ENCODE assay signal across 22 cellular contexts in genomic region chr1:243582321-243582720, GRCh38.
DNase-seq lines count a peak whose midpoint lies in the region; ATAC-seq and TF ChIP-seq lines count a peak whose summit lies in the region.
"Had no signal": no experiment of that assay in that cellular context is flagged by ENCODE, and none has a peak within 500 bp of the region (broad histone marks: within the 10 kb centered on the region; RNA-seq: fewer than 3 reads in every experiment).

No MANE protein-coding gene starts in this region.

- H3K27ac ChIP-seq in fibroblast of lung (ENCODE audit: insufficient read depth, low read length): no peak overlapping the region
- H3K27ac ChIP-seq: left lung, SJSA1, suprapubic skin, WERI-Rb-1 had no signal

- peak overlapping the region; percentile 41 for H3K27ac Mint-ChIP-seq in activated CD8-positive, alpha-beta memory T cell treated with anti-CD3 and anti-CD28 coated beads, Interleukin-2, amount 10 ng/mL, durations not matched to agents 7 days and 5 days
- no peak overlapping the region for H3K27ac Mint-ChIP-seq in osteocyte (ENCODE audit: unreplicated experiment)
- H3K27ac Mint-ChIP-seq: CD4-positive, alpha-beta T cell had no signal

- no peaks in the 10 kb centered on the region for H3K4me1 ChIP-seq in fibroblast of lung (ENCODE audit: control insufficient read depth, extremely low read depth, insufficient read depth, low read length)
- H3K4me1 ChIP-seq: left lung, SJSA1, suprapubic skin had no signal

- H3K4me1 Mint-ChIP-seq in activated CD8-positive, alpha-beta memory T cell treated with anti-CD3 and anti-CD28 coated beads, Interleukin-2, amount 10 ng/mL, durations not matched to agents 7 days and 5 days: peaks cover 29% of the 10 kb centered on the region
- H3K4me1 Mint-ChIP-seq in osteocyte (ENCODE audit: unreplicated experiment): no peaks in the 10 kb centered on the region

- no peak overlapping the region for H2AFZ ChIP-seq in fibroblast of lung (ENCODE audit: low read length)

- no peak for ATAC-seq in activated CD8-positive, alpha-beta memory T cell treated with anti-CD3 and anti-CD28 coated beads, Interleukin-2, amount 10 ng/mL, durations not matched to agents 7 days and 5 days
- ATAC-seq: left lung had no signal

- peaks cover 21% of the 10 kb centered on the region for H3K9me3 Mint-ChIP-seq in activated CD8-positive, alpha-beta memory T cell treated with anti-CD3 and anti-CD28 coated beads, Interleukin-2, amount 10 ng/mL, durations not matched to agents 7 days and 5 days (ENCODE audit: low read depth)
- H3K9me3 Mint-ChIP-seq in osteocyte (ENCODE audit: unreplicated experiment): peaks cover 58% of the 10 kb centered on the region

- H3K36me3 Mint-ChIP-seq in activated CD8-positive, alpha-beta memory T cell treated with anti-CD3 and anti-CD28 coated beads, Interleukin-2, amount 10 ng/mL, durations not matched to agents 7 days and 5 days: peaks cover 72% of the 10 kb centered on the region
- peaks cover 62% of the 10 kb centered on the region for H3K36me3 Mint-ChIP-seq in osteocyte (ENCODE audit: unreplicated experiment)

- no peaks in the 10 kb centered on the region for H3K27me3 Mint-ChIP-seq in activated CD8-positive, alpha-beta memory T cell treated with anti-CD3 and anti-CD28 coated beads, Interleukin-2, amount 10 ng/mL, durations not matched to agents 7 days and 5 days
- no peaks in the 10 kb centered on the region for H3K27me3 Mint-ChIP-seq in osteocyte (ENCODE audit: unreplicated experiment)
- H3K27me3 Mint-ChIP-seq: CD4-positive, alpha-beta T cell had no signal

- H3K27me3 ChIP-seq in fibroblast of lung (ENCODE audit: control insufficient read depth, insufficient read depth, low read length): no peaks in the 10 kb centered on the region
- H3K27me3 ChIP-seq: left lung, MG63, SJSA1, suprapubic skin had no signal

- H3K9me3 ChIP-seq in fibroblast of lung (ENCODE audit: control insufficient read depth, insufficient read depth, low read depth, low read length): no peaks in the 10 kb centered on the region

- no peak overlapping the region for H3K4me3 Mint-ChIP-seq in activated CD8-positive, alpha-beta memory T cell treated with anti-CD3 and anti-CD28 coated beads, Interleukin-2, amount 10 ng/mL, durations not matched to agents 7 days and 5 days
- no peak overlapping the region for H3K4me3 Mint-ChIP-seq in osteocyte (ENCODE audit: unreplicated experiment)
- H3K4me3 Mint-ChIP-seq: CD4-positive, alpha-beta T cell had no signal

- H3K36me3 ChIP-seq in fibroblast of lung (ENCODE audit: control insufficient read depth, insufficient read depth, low read length): no peaks in the 10 kb centered on the region
- H3K36me3 ChIP-seq: left lung, MG63, WERI-Rb-1 had no signal

- no peak overlapping the region for H3K4me3 ChIP-seq in fibroblast of lung (replicated peaks in 1 of 4; ENCODE audit: control extremely low read depth in 1 of 4, insufficient read depth in 1 of 4, low read depth in 3 of 4, low read length in 4 of 4)
- H3K4me3 ChIP-seq: left lung, MG63, SJSA1, suprapubic skin had no signal

- H3K4me2 ChIP-seq in fibroblast of lung (ENCODE audit: extremely low read depth, insufficient read depth, low read length): no peak overlapping the region

- H4K20me1 ChIP-seq in fibroblast of lung (ENCODE audit: control insufficient read depth, extremely low read depth, insufficient read depth, low read length): no peaks in the 10 kb centered on the region

- no peaks in the 10 kb centered on the region for H3K79me2 ChIP-seq in fibroblast of lung (ENCODE audit: control insufficient read depth, insufficient read depth, low read length)

- H3K9ac ChIP-seq in fibroblast of lung (ENCODE audit: insufficient read depth, low read length): no peak overlapping the region

- DNase-seq in activated CD8-positive, alpha-beta memory T cell treated with anti-CD3 and anti-CD28 coated beads, Interleukin-2, amount 10 ng/mL, durations not matched to agents 7 days and 5 days: no peak
- DNase-seq in activated CD8-positive, alpha-beta memory T cell treated with anti-CD3 and anti-CD28 coated beads, Interleukin-2, amount 50 U/mL, for 4 hours: no peak
- peak; percentile 16 for DNase-seq in RPMI7951 (ENCODE audit: low read depth)
- peak; percentile 35 to 90 for DNase-seq in fibroblast of lung (ENCODE audit: low read depth in 2 of 2)
- DNase-seq in retina: peak; percentile 10
- DNase-seq in GDM1 (lab: John Stamatoyannopoulos, UW): no peak
- DNase-seq in stimulated activated CD8-positive, alpha-beta memory T cell treated with anti-CD3 and anti-CD28 coated beads, Interleukin-4, amount 100 ng/mL, for 48 hours: no peak
- DNase-seq in osteocyte (ENCODE audit: extremely low spot score, unreplicated experiment): no peak
- DNase-seq: activated CD4-positive, alpha-beta T cell treated with anti-CD3 and anti-CD28 coated beads, Interleukin-2, amount 50 U/mL, for 48 hours; activated naive CD4-positive, alpha-beta T cell treated with anti-CD3 and anti-CD28 coated beads, Interleukin-2, amount 50 U/mL, for 16 hours; CD4-positive, alpha-beta T cell; dermis blood vessel endothelial cell; DMS79; left lung; MG63; NCI-H1436; NCI-H2227 treated with DMSO at 0.1 percent for 48 hours; stimulated activated CD4-positive, alpha-beta T cell treated with anti-CD3 and anti-CD28 coated beads, Interleukin-12 subunit alpha, Interleukin-12 subunit beta, amount 100 ng/mL, for 4 hours; T-helper 2 cell; WERI-Rb-1 had no signal

- no peak for TF ChIP-seq CTCF in fibroblast of lung (conservative IDR thresholded peaks at IDR 0.05 in 1 of 2, IDR thresholded peaks at IDR 0.05 in 1 of 2; ENCODE audit: low read depth in 1 of 2, low read length in 2 of 2)
- no peak for TF ChIP-seq CTCF in osteocyte (IDR thresholded peaks at IDR 0.05)

- CTCF ChIA-PET in activated CD8-positive, alpha-beta memory T cell treated with anti-CD3 and anti-CD28 coated beads, Interleukin-2, amount 10 ng/mL, durations not matched to agents 7 days and 5 days (lab: Charles Lee): no interaction called here

Comparison
In these comparisons a context has a peak if more than half of its experiments do, and no peak if none do; other contexts are left out.
1. DNase-seq: peak in RPMI7951 (single experiment), fibroblast of lung (2 of 2) and retina (single experiment); none in activated CD8-positive, alpha-beta memory T cell treated with anti-CD3 and anti-CD28 coated beads, Interleukin-2, amount 10 ng/mL, durations not matched to agents 7 days and 5 days (single experiment), activated CD8-positive, alpha-beta memory T cell treated with anti-CD3 and anti-CD28 coated beads, Interleukin-2, amount 50 U/mL, for 4 hours (single experiment), GDM1 (single experiment), stimulated activated CD8-positive, alpha-beta memory T cell treated with anti-CD3 and anti-CD28 coated beads, Interleukin-4, amount 100 ng/mL, for 48 hours (single experiment) and osteocyte (single experiment).